1 cellular context compared by ENCODE assay signal in the genomic region with DNA sequence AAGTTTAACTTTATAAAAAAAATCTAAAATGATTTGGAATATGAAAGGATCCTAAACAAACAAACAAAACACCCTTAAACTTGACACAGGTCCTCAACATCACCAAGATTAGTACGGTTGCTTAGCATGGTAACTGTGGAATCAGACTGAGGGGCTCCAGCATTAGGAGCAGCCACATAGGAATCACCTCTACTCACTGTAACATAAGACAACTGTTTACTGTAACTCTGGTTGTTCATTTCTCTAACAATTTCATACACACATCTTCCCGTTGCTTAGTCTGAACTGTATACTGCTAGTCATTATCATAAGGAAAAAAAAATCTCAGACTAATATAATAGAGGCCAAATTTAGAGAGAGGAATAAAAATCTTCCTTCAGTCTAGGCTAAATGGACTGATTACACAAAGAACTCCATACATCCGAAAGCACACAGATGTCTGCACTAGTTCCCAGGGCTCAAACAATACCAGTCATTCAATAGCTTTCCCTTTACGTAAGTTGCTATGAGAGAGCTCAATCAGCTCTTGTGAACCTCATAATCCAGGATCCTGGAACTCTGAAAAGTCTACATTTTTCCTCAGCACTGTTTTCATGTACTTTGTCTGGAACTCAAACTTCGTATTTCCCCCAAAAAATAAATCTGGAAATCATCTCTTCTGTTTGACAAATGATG.
TF ChIP-seq lines count a peak whose summit lies in the region.

No MANE protein-coding gene starts in this region.

TF ChIP-seq in HepG2, 621 proteins besides CTCF, POLR2A, EP300 and RAD21 (continued from another document and continues in another):
- TF ChIP-seq, protein P1, sequence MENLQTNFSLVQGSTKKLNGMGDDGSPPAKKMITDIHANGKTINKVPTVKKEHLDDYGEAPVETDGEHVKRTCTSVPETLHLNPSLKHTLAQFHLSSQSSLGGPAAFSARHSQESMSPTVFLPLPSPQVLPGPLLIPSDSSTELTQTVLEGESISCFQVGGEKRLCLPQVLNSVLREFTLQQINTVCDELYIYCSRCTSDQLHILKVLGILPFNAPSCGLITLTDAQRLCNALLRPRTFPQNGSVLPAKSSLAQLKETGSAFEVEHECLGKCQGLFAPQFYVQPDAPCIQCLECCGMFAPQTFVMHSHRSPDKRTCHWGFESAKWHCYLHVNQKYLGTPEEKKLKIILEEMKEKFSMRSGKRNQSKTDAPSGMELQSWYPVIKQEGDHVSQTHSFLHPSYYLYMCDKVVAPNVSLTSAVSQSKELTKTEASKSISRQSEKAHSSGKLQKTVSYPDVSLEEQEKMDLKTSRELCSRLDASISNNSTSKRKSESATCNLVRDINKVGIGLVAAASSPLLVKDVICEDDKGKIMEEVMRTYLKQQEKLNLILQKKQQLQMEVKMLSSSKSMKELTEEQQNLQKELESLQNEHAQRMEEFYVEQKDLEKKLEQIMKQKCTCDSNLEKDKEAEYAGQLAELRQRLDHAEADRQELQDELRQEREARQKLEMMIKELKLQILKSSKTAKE (CRISPR knock-in tag; IDR thresholded peaks at IDR 0.05; ENCODE audit: borderline replicate concordance), result peak; percentile 29; the same call in 1 of the 2 replicates
- TF ChIP-seq TAF15 (IDR thresholded peaks at IDR 0.05; ENCODE audit: low read depth, low read length, poor library complexity, severe bottlenecking) (no peak), NCOA5 (CRISPR knock-in tag; IDR thresholded peaks at IDR 0.05) (no peak), ZNF333 (CRISPR knock-in tag; IDR thresholded peaks at IDR 0.05; ENCODE audit: borderline replicate concordance) (no peak), NR2F1 (CRISPR knock-in tag; IDR thresholded peaks at IDR 0.05) (no peak), ZNF335 (CRISPR knock-in tag; IDR thresholded peaks at IDR 0.05) (no peak), ZSCAN21 (CRISPR knock-in tag; IDR thresholded peaks at IDR 0.05; ENCODE audit: borderline replicate concordance) (no peak), AGO2 (optimal IDR thresholded peaks at IDR 0.05; ENCODE audit: low read depth, low read length) (no peak), HOXA7 (CRISPR knock-in tag; IDR thresholded peaks at IDR 0.05) (no peak), HCFC1 (IDR thresholded peaks at IDR 0.05; ENCODE audit: low read depth, low read length) (no peak), ZNF180 (CRISPR knock-in tag; IDR thresholded peaks at IDR 0.05; ENCODE audit: borderline replicate concordance, low read depth) (no peak), ARNT (IDR thresholded peaks at IDR 0.05) (no peak), ZNF251 (CRISPR knock-in tag; IDR thresholded peaks at IDR 0.05) (no peak), ISX (CRISPR knock-in tag; conservative IDR thresholded peaks at IDR 0.05) (no peak), ZNF652 (CRISPR knock-in tag; IDR thresholded peaks at IDR 0.05; ENCODE audit: borderline replicate concordance, low read depth) (no peak), ZSCAN20 (CRISPR knock-in tag; IDR thresholded peaks at IDR 0.05; ENCODE audit: borderline replicate concordance) (no peak), KDM5B (CRISPR knock-in tag; IDR thresholded peaks at IDR 0.05; ENCODE audit: borderline replicate concordance) (no peak), GTF2F1 (IDR thresholded peaks at IDR 0.05; ENCODE audit: low read length) (no peak), PLRG1 (conservative IDR thresholded peaks at IDR 0.05) (no peak), ERF (CRISPR knock-in tag; IDR thresholded peaks at IDR 0.05) (peak; percentile 65; the same call in 1 of the 2 replicates), MTA3 (CRISPR knock-in tag; IDR thresholded peaks at IDR 0.05) (no peak), ZNF343 (CRISPR knock-in tag; IDR thresholded peaks at IDR 0.05) (no peak), MTF2 (CRISPR knock-in tag; IDR thresholded peaks at IDR 0.05; ENCODE audit: borderline replicate concordance) (no peak), ZNF557 (CRISPR knock-in tag; IDR thresholded peaks at IDR 0.05) (no peak), ZNF883 (CRISPR knock-in tag; IDR thresholded peaks at IDR 0.05; ENCODE audit: not compliant biosample characterization) (no peak), GPN1 (CRISPR knock-in tag; IDR thresholded peaks at IDR 0.05; ENCODE audit: borderline replicate concordance) (no peak), NFE2L1 (CRISPR knock-in tag; IDR thresholded peaks at IDR 0.05; ENCODE audit: borderline replicate concordance) (no peak), BRD4 (CRISPR knock-in tag; IDR thresholded peaks at IDR 0.05) (no peak), PHF20 (CRISPR knock-in tag; IDR thresholded peaks at IDR 0.05) (no peak), SP1 (IDR thresholded peaks at IDR 0.05) (no peak), SP1 (CRISPR knock-in tag; IDR thresholded peaks at IDR 0.05) (no peak), ZNF878 (CRISPR knock-in tag; IDR thresholded peaks at IDR 0.05) (no peak), ZFY (CRISPR knock-in tag; IDR thresholded peaks at IDR 0.05) (no peak)
- TF ChIP-seq, protein P2, sequence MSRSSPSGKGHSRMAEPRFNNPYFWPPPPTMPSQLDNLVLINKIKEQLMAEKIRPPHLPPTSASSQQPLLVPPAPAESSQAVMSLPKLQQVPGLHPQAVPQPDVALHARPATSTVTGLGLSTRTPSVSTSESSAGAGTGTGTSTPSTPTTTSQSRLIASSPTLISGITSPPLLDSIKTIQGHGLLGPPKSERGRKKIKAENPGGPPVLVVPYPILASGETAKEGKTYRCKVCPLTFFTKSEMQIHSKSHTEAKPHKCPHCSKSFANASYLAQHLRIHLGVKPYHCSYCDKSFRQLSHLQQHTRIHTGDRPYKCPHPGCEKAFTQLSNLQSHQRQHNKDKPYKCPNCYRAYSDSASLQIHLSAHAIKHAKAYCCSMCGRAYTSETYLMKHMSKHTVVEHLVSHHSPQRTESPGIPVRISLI (CRISPR knock-in tag; IDR thresholded peaks at IDR 0.05; ENCODE audit: borderline replicate concordance), result no peak
- TF ChIP-seq, protein P3, sequence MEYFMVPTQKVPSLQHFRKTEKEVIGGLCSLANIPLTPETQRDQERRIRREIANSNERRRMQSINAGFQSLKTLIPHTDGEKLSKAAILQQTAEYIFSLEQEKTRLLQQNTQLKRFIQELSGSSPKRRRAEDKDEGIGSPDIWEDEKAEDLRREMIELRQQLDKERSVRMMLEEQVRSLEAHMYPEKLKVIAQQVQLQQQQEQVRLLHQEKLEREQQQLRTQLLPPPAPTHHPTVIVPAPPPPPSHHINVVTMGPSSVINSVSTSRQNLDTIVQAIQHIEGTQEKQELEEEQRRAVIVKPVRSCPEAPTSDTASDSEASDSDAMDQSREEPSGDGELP (IDR thresholded peaks at IDR 0.05; ENCODE audit: borderline replicate concordance, low read depth), result no peak
- TF ChIP-seq, protein P4, sequence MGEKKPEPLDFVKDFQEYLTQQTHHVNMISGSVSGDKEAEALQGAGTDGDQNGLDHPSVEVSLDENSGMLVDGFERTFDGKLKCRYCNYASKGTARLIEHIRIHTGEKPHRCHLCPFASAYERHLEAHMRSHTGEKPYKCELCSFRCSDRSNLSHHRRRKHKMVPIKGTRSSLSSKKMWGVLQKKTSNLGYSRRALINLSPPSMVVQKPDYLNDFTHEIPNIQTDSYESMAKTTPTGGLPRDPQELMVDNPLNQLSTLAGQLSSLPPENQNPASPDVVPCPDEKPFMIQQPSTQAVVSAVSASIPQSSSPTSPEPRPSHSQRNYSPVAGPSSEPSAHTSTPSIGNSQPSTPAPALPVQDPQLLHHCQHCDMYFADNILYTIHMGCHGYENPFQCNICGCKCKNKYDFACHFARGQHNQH (CRISPR knock-in tag; IDR thresholded peaks at IDR 0.05), result no peak
- TF ChIP-seq, protein P5, sequence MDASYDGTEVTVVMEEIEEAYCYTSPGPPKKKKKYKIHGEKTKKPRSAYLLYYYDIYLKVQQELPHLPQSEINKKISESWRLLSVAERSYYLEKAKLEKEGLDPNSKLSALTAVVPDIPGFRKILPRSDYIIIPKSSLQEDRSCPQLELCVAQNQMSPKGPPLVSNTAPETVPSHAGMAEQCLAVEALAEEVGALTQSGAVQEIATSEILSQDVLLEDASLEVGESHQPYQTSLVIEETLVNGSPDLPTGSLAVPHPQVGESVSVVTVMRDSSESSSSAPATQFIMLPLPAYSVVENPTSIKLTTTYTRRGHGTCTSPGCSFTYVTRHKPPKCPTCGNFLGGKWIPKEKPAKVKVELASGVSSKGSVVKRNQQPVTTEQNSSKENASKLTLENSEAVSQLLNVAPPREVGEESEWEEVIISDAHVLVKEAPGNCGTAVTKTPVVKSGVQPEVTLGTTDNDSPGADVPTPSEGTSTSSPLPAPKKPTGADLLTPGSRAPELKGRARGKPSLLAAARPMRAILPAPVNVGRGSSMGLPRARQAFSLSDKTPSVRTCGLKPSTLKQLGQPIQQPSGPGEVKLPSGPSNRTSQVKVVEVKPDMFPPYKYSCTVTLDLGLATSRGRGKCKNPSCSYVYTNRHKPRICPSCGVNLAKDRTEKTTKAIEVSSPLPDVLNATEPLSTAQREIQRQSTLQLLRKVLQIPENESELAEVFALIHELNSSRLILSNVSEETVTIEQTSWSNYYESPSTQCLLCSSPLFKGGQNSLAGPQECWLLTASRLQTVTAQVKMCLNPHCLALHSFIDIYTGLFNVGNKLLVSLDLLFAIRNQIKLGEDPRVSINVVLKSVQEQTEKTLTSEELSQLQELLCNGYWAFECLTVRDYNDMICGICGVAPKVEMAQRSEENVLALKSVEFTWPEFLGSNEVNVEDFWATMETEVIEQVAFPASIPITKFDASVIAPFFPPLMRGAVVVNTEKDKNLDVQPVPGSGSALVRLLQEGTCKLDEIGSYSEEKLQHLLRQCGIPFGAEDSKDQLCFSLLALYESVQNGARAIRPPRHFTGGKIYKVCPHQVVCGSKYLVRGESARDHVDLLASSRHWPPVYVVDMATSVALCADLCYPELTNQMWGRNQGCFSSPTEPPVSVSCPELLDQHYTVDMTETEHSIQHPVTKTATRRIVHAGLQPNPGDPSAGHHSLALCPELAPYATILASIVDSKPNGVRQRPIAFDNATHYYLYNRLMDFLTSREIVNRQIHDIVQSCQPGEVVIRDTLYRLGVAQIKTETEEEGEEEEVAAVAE (CRISPR knock-in tag; IDR thresholded peaks at IDR 0.05; ENCODE audit: borderline replicate concordance), result no peak
- TF ChIP-seq, protein P6, sequence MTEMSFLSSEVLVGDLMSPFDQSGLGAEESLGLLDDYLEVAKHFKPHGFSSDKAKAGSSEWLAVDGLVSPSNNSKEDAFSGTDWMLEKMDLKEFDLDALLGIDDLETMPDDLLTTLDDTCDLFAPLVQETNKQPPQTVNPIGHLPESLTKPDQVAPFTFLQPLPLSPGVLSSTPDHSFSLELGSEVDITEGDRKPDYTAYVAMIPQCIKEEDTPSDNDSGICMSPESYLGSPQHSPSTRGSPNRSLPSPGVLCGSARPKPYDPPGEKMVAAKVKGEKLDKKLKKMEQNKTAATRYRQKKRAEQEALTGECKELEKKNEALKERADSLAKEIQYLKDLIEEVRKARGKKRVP (CRISPR knock-in tag; IDR thresholded peaks at IDR 0.05), result no peak
- TF ChIP-seq, protein P7, sequence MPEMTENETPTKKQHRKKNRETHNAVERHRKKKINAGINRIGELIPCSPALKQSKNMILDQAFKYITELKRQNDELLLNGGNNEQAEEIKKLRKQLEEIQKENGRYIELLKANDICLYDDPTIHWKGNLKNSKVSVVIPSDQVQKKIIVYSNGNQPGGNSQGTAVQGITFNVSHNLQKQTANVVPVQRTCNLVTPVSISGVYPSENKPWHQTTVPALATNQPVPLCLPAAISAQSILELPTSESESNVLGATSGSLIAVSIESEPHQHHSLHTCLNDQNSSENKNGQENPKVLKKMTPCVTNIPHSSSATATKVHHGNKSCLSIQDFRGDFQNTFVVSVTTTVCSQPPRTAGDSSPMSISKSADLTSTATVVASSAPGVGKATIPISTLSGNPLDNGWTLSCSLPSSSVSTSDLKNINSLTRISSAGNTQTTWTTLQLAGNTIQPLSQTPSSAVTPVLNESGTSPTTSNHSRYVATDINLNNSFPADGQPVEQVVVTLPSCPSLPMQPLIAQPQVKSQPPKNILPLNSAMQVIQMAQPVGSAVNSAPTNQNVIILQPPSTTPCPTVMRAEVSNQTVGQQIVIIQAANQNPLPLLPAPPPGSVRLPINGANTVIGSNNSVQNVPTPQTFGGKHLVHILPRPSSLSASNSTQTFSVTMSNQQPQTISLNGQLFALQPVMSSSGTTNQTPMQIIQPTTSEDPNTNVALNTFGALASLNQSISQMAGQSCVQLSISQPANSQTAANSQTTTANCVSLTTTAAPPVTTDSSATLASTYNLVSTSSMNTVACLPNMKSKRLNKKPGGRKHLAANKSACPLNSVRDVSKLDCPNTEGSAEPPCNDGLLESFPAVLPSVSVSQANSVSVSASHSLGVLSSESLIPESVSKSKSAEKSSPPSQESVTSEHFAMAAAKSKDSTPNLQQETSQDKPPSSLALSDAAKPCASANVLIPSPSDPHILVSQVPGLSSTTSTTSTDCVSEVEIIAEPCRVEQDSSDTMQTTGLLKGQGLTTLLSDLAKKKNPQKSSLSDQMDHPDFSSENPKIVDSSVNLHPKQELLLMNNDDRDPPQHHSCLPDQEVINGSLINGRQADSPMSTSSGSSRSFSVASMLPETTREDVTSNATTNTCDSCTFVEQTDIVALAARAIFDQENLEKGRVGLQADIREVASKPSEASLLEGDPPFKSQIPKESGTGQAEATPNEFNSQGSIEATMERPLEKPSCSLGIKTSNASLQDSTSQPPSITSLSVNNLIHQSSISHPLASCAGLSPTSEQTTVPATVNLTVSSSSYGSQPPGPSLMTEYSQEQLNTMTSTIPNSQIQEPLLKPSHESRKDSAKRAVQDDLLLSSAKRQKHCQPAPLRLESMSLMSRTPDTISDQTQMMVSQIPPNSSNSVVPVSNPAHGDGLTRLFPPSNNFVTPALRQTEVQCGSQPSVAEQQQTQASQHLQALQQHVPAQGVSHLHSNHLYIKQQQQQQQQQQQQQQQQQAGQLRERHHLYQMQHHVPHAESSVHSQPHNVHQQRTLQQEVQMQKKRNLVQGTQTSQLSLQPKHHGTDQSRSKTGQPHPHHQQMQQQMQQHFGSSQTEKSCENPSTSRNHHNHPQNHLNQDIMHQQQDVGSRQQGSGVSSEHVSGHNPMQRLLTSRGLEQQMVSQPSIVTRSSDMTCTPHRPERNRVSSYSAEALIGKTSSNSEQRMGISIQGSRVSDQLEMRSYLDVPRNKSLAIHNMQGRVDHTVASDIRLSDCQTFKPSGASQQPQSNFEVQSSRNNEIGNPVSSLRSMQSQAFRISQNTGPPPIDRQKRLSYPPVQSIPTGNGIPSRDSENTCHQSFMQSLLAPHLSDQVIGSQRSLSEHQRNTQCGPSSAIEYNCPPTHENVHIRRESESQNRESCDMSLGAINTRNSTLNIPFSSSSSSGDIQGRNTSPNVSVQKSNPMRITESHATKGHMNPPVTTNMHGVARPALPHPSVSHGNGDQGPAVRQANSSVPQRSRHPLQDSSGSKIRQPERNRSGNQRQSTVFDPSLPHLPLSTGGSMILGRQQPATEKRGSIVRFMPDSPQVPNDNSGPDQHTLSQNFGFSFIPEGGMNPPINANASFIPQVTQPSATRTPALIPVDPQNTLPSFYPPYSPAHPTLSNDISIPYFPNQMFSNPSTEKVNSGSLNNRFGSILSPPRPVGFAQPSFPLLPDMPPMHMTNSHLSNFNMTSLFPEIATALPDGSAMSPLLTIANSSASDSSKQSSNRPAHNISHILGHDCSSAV (CRISPR knock-in tag; IDR thresholded peaks at IDR 0.05; ENCODE audit: borderline replicate concordance), result no peak
- TF ChIP-seq, protein P8, sequence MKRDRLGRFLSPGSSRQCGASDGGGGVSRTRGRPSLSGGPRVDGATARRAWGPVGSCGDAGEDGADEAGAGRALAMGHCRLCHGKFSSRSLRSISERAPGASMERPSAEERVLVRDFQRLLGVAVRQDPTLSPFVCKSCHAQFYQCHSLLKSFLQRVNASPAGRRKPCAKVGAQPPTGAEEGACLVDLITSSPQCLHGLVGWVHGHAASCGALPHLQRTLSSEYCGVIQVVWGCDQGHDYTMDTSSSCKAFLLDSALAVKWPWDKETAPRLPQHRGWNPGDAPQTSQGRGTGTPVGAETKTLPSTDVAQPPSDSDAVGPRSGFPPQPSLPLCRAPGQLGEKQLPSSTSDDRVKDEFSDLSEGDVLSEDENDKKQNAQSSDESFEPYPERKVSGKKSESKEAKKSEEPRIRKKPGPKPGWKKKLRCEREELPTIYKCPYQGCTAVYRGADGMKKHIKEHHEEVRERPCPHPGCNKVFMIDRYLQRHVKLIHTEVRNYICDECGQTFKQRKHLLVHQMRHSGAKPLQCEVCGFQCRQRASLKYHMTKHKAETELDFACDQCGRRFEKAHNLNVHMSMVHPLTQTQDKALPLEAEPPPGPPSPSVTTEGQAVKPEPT (CRISPR knock-in tag; IDR thresholded peaks at IDR 0.05; ENCODE audit: low read depth), result no peak
